8 cellular contexts compared by ENCODE assay signal in the genomic region with DNA sequence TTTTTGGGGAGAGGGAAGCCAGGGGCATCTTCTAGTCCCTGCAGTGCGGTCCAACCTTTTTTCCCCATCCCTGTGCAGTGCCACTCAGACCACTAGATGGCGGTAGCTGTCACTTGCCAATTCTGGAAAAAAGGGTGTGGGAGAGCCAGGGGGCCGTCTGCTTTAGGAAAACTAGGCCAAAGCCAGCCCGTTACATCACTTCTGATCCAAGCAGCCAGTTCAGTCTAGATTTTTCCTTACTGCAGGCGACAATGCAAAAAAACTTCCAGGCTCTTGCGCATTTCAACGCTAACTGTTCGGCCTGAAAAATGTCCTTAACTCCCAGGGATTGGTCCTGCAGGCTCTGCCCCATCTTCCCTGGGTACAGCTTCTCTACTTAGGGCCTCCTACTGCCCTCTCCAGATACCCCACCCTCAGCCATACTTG.
DNase-seq lines count a peak whose midpoint lies in the region; ATAC-seq, FAIRE-seq and TF ChIP-seq lines count a peak whose summit lies in the region.

No MANE protein-coding gene starts in this region.

- peak in 1 of 4 experiments; percentile 65 for ATAC-seq in T-cell (replicated peaks in 1 of 4)
- ATAC-seq in K562: peak; percentile 94
- ATAC-seq in GM19328 (IDR thresholded peaks at IDR 0.05; ENCODE audit: unreplicated experiment): no peak
- ATAC-seq in HG02763 (IDR thresholded peaks at IDR 0.05; ENCODE audit: unreplicated experiment): no peak

- H3K9ac ChIP-seq in K562 (ENCODE audit: insufficient read depth in 1 of 2, low read depth in 2 of 2, low read length in 2 of 2): no peak overlapping the region

- H3K4me3 Mint-ChIP-seq in T-cell: no peak overlapping the region

- no peak overlapping the region for H2AFZ ChIP-seq in K562 (ENCODE audit: low read depth, low read length)

- CTCF ChIA-PET in T-cell (lab: Charles Lee) (interaction anchor here (0.6 to 3.0 kb wide), 6 partner anchors 10 to 375 kb away, joined by 3 to 28 read pairs (median 4); no protein-coding TSS in a partner anchor), K562 (lab: Yijun Ruan, JAX; ENCODE audit: low intra/inter-chr PET ratio) (interaction anchor here (0.6 to 1.5 kb wide), 2 partner anchors 373 to 374 kb away, joined by 3 to 5 read pairs; no protein-coding TSS in a partner anchor)

- H3K4me1 Mint-ChIP-seq in T-cell: no peaks in the 10 kb centered on the region

- no peaks in the 10 kb centered on the region for H3K27me3 ChIP-seq in K562 (ENCODE audit: control insufficient read depth in 2 of 2, insufficient read depth in 2 of 2, low read length in 2 of 2)

- H3K4me3 ChIP-seq in K562 (no peak overlapping the region), skeletal muscle cell (ENCODE audit: low read depth, low read length) (no peak overlapping the region)

- no peak for TF ChIP-seq POLR2A in K562 (conservative IDR thresholded peaks at IDR 0.05)

- H3K27me3 Mint-ChIP-seq in T-cell: peaks cover 46 to 57% of the 10 kb centered on the region in 2 donors

- H3K9me3 Mint-ChIP-seq in T-cell: peaks cover 0 to 7% (median 3%) of the 10 kb centered on the region in 3 donors

- H3K79me2 ChIP-seq in K562 (ENCODE audit: control insufficient read depth, insufficient read depth, low read length): no peaks in the 10 kb centered on the region

- H3K27ac Mint-ChIP-seq in T-cell: no peak overlapping the region

- DNase-seq in GM10266 (ENCODE audit: extremely low spot score) (peak; percentile 37), T-cell (peak in 26 of 34 experiments; percentile 3 to 52 (median 27)), K562 (ENCODE audit: extremely low read depth in 1 of 4, low spot score in 3 of 4) (peak; percentile 64 to 69 (median 66)), hypothalamus (lab: John Stamatoyannopoulos, UW) (peak in 49 of 51 donors; percentile 8 to 82 (median 63)), skeletal muscle cell (ENCODE audit: low read depth) (peak; percentile 25)

- TF ChIP-seq CTCF in GM10266 (IDR thresholded peaks at IDR 0.05; ENCODE audit: control insufficient read depth, insufficient read depth, low read depth, missing control alignments): peak; percentile 89
- peak; percentile 96 for TF ChIP-seq CTCF in LNCAP (IDR thresholded peaks at IDR 0.05)
- peak; percentile 76 to 92 (median 89) for TF ChIP-seq CTCF in K562 (IDR thresholded peaks at IDR 0.05 in 2 of 3, conservative IDR thresholded peaks at IDR 0.05 in 1 of 3; ENCODE audit: insufficient read depth in 2 of 3, low read depth in 1 of 3, low read length in 3 of 3)

- 35% methylated on average over 8 of the region's 8 CpGs for WGBS in K562 (ENCODE audit: insufficient coverage, low coverage, missing lambda C conversion rate)

- POLR2A ChIA-PET in T-cell (lab: Charles Lee) (no interaction called here), K562 (lab: Yijun Ruan, JAX) (interaction anchor here (0.7 kb wide), 1 partner anchor 450 kb away, joined by 3 read pairs; no protein-coding TSS in a partner anchor)

- TF ChIP-seq RAD21 in K562 (CRISPR knock-in tag; conservative IDR thresholded peaks at IDR 0.05 in 1 of 2, IDR thresholded peaks at IDR 0.05 in 1 of 2): peak; percentile 78 to 79

- H3K4me2 ChIP-seq in K562 (ENCODE audit: insufficient read depth, low read length): no peak overlapping the region

- H3K9me3 ChIP-seq in K562 (replicated peaks; ENCODE audit: control insufficient read depth, insufficient read depth, low read depth, low read length): no peaks in the 10 kb centered on the region

- no peak overlapping the region for H3K27ac ChIP-seq in K562 (ENCODE audit: extremely low read depth, low read depth, low read length)

- H3K4me1 ChIP-seq in K562 (replicated peaks in 1 of 2; ENCODE audit: control insufficient read depth in 2 of 2, insufficient read depth in 2 of 2, low read length in 2 of 2): no peaks in the 10 kb centered on the region; a peak in 1 of 5 replicates

- no peak for TF ChIP-seq EP300 in K562 (IDR thresholded peaks at IDR 0.05; ENCODE audit: low read length)

- no peaks in the 10 kb centered on the region for H3K9me1 ChIP-seq in K562 (ENCODE audit: control insufficient read depth, insufficient read depth, low read length)

- FAIRE-seq in K562 (lab: Jason Lieb, UNC): peak; percentile 60

- intact Hi-C loops in K562 (cut with micrococcal nuclease): loop anchor here (2.0 to 10.0 kb wide), 2 partner anchors 374 to 480 kb away; no protein-coding TSS in a partner anchor

- H4K20me1 ChIP-seq in K562 (replicated peaks; ENCODE audit: control insufficient read depth, insufficient read depth, low read length): 0 out of 2 replicates have a peak, but pooled peaks cover 3% of the 10 kb centered on the region

- no TSS peak for BruUV-seq in K562 (replicated peaks; lab: Mats Ljungman, UMichigan)

- no peaks in the 10 kb centered on the region for H3K36me3 ChIP-seq in K562 (ENCODE audit: control insufficient read depth, insufficient read depth, low read length)

- no peaks in the 10 kb centered on the region for H3K36me3 Mint-ChIP-seq in T-cell

- in situ Hi-C loops in K562 (cut with MboI): no loop called here

TF ChIP-seq in K562, 482 proteins besides CTCF, POLR2A, EP300 and RAD21:
- 0 out of 2 replicates have a peak, but pooled peaks have one; percentile 19 for TF ChIP-seq JUND (IDR thresholded peaks at IDR 0.05; ENCODE audit: borderline replicate concordance, low read depth, low read length)
- no peak for TF ChIP-seq JUND (tag; IDR thresholded peaks at IDR 0.05; ENCODE audit: borderline replicate concordance, low read depth, low read length)
- TF ChIP-seq CTBP1 (IDR thresholded peaks at IDR 0.05; ENCODE audit: borderline replicate concordance): 0 out of 2 replicates have a peak, but pooled peaks have one; percentile 49
- TF ChIP-seq ZBTB1 (CRISPR knock-in tag; IDR thresholded peaks at IDR 0.05; ENCODE audit: borderline replicate concordance, low read depth): no peak
- peak; percentile 64 for TF ChIP-seq SMC3 (conservative IDR thresholded peaks at IDR 0.05; ENCODE audit: insufficient read depth, low read depth, low read length)
- TF ChIP-seq STAG1 (CRISPR knock-in tag; IDR thresholded peaks at IDR 0.05; ENCODE audit: borderline replicate concordance): peak; percentile 26; the same call in 1 of the 2 replicates
- TF ChIP-seq HDGF (IDR thresholded peaks at IDR 0.05): no peak
- no peak for TF ChIP-seq DACH1 (IDR thresholded peaks at IDR 0.05; ENCODE audit: partially characterized antibody)
- peak in 1 of 2 experiments; percentile 68; a peak in 2 of 4 replicates for TF ChIP-seq MAZ (CRISPR knock-in tag; conservative IDR thresholded peaks at IDR 0.05 in 1 of 2, IDR thresholded peaks at IDR 0.05 in 1 of 2)
- TF ChIP-seq, protein P1, sequence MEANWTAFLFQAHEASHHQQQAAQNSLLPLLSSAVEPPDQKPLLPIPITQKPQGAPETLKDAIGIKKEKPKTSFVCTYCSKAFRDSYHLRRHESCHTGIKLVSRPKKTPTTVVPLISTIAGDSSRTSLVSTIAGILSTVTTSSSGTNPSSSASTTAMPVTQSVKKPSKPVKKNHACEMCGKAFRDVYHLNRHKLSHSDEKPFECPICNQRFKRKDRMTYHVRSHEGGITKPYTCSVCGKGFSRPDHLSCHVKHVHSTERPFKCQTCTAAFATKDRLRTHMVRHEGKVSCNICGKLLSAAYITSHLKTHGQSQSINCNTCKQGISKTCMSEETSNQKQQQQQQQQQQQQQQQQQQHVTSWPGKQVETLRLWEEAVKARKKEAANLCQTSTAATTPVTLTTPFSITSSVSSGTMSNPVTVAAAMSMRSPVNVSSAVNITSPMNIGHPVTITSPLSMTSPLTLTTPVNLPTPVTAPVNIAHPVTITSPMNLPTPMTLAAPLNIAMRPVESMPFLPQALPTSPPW (CRISPR knock-in tag; IDR thresholded peaks at IDR 0.05): 0 out of 2 replicates have a peak, but pooled peaks have one; percentile 11
- TF ChIP-seq GATAD2A (IDR thresholded peaks at IDR 0.05): no peak
- TF ChIP-seq, protein P2, sequence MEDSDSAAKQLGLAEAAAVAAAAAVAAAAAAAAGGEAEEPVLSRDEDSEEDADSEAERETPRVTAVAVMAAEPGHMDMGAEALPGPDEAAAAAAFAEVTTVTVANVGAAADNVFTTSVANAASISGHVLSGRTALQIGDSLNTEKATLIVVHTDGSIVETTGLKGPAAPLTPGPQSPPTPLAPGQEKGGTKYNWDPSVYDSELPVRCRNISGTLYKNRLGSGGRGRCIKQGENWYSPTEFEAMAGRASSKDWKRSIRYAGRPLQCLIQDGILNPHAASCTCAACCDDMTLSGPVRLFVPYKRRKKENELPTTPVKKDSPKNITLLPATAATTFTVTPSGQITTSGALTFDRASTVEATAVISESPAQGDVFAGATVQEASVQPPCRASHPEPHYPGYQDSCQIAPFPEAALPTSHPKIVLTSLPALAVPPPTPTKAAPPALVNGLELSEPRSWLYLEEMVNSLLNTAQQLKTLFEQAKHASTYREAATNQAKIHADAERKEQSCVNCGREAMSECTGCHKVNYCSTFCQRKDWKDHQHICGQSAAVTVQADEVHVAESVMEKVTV (CRISPR knock-in tag; IDR thresholded peaks at IDR 0.05): peak; percentile 60
- TF ChIP-seq HIVEP1 (CRISPR knock-in tag; IDR thresholded peaks at IDR 0.05): no peak
- TF ChIP-seq, protein P3, sequence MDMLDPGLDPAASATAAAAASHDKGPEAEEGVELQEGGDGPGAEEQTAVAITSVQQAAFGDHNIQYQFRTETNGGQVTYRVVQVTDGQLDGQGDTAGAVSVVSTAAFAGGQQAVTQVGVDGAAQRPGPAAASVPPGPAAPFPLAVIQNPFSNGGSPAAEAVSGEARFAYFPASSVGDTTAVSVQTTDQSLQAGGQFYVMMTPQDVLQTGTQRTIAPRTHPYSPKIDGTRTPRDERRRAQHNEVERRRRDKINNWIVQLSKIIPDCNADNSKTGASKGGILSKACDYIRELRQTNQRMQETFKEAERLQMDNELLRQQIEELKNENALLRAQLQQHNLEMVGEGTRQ (CRISPR knock-in tag; IDR thresholded peaks at IDR 0.05): no peak
- no peak for TF ChIP-seq LCOR (CRISPR knock-in tag; IDR thresholded peaks at IDR 0.05)
- no peak for TF ChIP-seq MYBL2 (IDR thresholded peaks at IDR 0.05; ENCODE audit: low read depth)
- TF ChIP-seq MYBL2 (CRISPR knock-in tag; IDR thresholded peaks at IDR 0.05; ENCODE audit: borderline replicate concordance): no peak
- TF ChIP-seq HMG20A (CRISPR knock-in tag; conservative IDR thresholded peaks at IDR 0.05): no peak
- TF ChIP-seq RBBP5 (IDR thresholded peaks at IDR 0.05; ENCODE audit: borderline replicate concordance, insufficient read depth, low read length, poor library complexity, severe bottlenecking): no peak
- TF ChIP-seq CBX2 (IDR thresholded peaks at IDR 0.05; ENCODE audit: insufficient read depth, low read length, poor library complexity, severe bottlenecking): no peak
- peak in 1 of 2 experiments; percentile 43; a peak in 1 of 4 replicates for TF ChIP-seq RCOR1 (IDR thresholded peaks at IDR 0.05; ENCODE audit: borderline replicate concordance in 1 of 2, low read depth in 2 of 2, low read length in 2 of 2)
- 0 out of 2 replicates have a peak, but pooled peaks have one; percentile 33 for TF ChIP-seq KLF16 (IDR thresholded peaks at IDR 0.05)
- no peak for TF ChIP-seq SRSF3 (IDR thresholded peaks at IDR 0.05; ENCODE audit: insufficient read depth, low read length)
